In the genomic region with DNA sequence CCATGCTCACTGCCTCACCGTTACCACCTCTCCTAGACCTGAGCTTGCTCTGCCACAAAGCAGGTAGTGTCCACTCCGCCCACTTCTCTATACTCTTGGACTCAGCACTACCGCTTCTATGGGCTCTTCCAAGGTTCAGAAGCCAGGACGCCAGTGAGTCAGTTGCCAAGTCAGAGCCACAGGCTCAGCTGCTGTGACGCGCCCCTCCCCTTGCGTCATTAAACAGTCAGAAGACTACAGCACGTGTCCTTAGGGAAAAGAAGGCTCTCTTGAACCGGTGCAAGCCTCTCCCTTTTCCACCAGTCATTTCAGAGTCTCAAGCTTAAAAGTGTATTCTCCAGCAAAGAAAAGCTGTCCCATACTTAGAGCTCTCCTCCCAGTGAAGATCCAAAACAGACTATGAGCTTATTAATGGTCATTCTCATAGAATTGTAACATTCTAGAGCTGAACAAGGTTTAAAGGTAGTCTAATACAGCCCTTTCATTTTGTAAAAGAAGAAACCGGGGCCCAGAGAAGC, we compare ENCODE assay signal across 8 cellular contexts. TPM values are rescaled to one million over a fixed set of nuclear protein-coding genes. Genes with fewer than 3 reads are reported as not detected.
DNase-seq lines count a peak whose midpoint lies in the region; ATAC-seq and TF ChIP-seq lines count a peak whose summit lies in the region.

No MANE protein-coding gene starts in this region.

- no peak overlapping the region for H3K4me3 ChIP-seq in Peyer's patch
- no peak overlapping the region for H3K4me3 ChIP-seq in skeletal muscle satellite cell (ENCODE audit: low read length)

- H3K9me3 ChIP-seq in Peyer's patch (no peaks in the 10 kb centered on the region), skeletal muscle satellite cell (replicated peaks; ENCODE audit: low read length) (no peaks in the 10 kb centered on the region)

- H3K36me3 ChIP-seq in Peyer's patch, result no peaks in the 10 kb centered on the region
- no peaks in the 10 kb centered on the region for H3K36me3 ChIP-seq in skeletal muscle satellite cell (ENCODE audit: insufficient read depth, low read length)

- TF ChIP-seq POLR2A in Peyer's patch (IDR thresholded peaks at IDR 0.05), result peak in 1 of 2 donors; percentile 50

- H3K4me1 ChIP-seq in Peyer's patch (peaks cover 0 to 7% (median 0%) of the 10 kb centered on the region in 4 donors), skeletal muscle satellite cell (ENCODE audit: control insufficient read depth, insufficient read depth, low read length) (peaks cover 48% of the 10 kb centered on the region)

- DNase-seq in ELF-1 (ENCODE audit: low read depth, low spot score) (peak; percentile 63), Peyer's patch (peak; percentile 31 to 93 (median 87)), foreskin melanocyte (peak; percentile 91)
- DNase-seq in stimulated activated CD4-positive, alpha-beta T cell treated with anti-CD3 and anti-CD28 coated beads, Interleukin-4, amount 100 ng/mL, for 1 hour, result no peak

- ATAC-seq in HG02678 (IDR thresholded peaks at IDR 0.05; ENCODE audit: unreplicated experiment), result peak; percentile 12
- no peak for ATAC-seq in GM21825 (IDR thresholded peaks at IDR 0.05; ENCODE audit: unreplicated experiment)
- ATAC-seq in HG03097 (IDR thresholded peaks at IDR 0.05; ENCODE audit: low FRiP score, unreplicated experiment), result no peak

- peak overlapping the region; percentile 62 for H3K4me2 ChIP-seq in skeletal muscle satellite cell (ENCODE audit: low read length)

- peak overlapping the region in 3 of 4 donors; percentile 44 to 64 (median 58) for H3K27ac ChIP-seq in Peyer's patch

- peak overlapping the region; percentile 55 for H3K9ac ChIP-seq in skeletal muscle satellite cell (ENCODE audit: low read depth, low read length)

- no peak for TF ChIP-seq CTCF in Peyer's patch (IDR thresholded peaks at IDR 0.05)

- H3K27me3 ChIP-seq in Peyer's patch, result no peaks in the 10 kb centered on the region
- H3K27me3 ChIP-seq in skeletal muscle satellite cell (ENCODE audit: control insufficient read depth, insufficient read depth, low read length), result no peaks in the 10 kb centered on the region

RNA-seq across cellular contexts. Expression of a gene that starts 41.0 kb away (rescaled TPM):
- total RNA-seq in Peyer's patch, result 10 to 100 TPM in 3 of 4 donors, 1 to 10 TPM in 1; 2.5 to 34.0 (median 23.6) TPM
- total RNA-seq in skeletal muscle satellite cell (2012; rRNA removed), result 55.9 and 94.8 TPM in 2 replicates
